ENCODE assay signal across 17 cellular contexts in genomic region chr13:79560954-79561353, GRCh38.
DNase-seq lines count a peak whose midpoint lies in the region; ATAC-seq and TF ChIP-seq lines count a peak whose summit lies in the region.
"Had no signal": no experiment of that assay in that cellular context is flagged by ENCODE, and none has a peak within 500 bp of the region (broad histone marks: within the 10 kb centered on the region; RNA-seq: fewer than 3 reads in every experiment).

No MANE protein-coding gene starts in this region.

- in situ Hi-C loops in mammary epithelial cell (cut with MboI; ENCODE audit: low sequenced_read_pairs in 2 of 2), result no loop called here

- no peak for TF ChIP-seq POLR2A in GM18505 (IDR thresholded peaks at IDR 0.05; ENCODE audit: borderline replicate concordance, extremely low read depth, insufficient read depth, insufficient read length)

- no TSS peak for BruUV-seq in mammary epithelial cell (replicated peaks; lab: Mats Ljungman, UMichigan)

- intact Hi-C loops in left ventricle myocardium superior (cut with micrococcal nuclease), result no loop called here
- intact Hi-C loops in Right ventricle myocardium inferior (cut with DNase I), result no loop called here
- intact Hi-C loops in mammary epithelial cell (cut with micrococcal nuclease), result loop anchor here (5.0 kb wide), 1 partner anchor 61 kb away; no protein-coding TSS in a partner anchor

- H3K79me2 ChIP-seq in mammary epithelial cell (ENCODE audit: insufficient read depth, low read length), result no peaks in the 10 kb centered on the region

- H3K27me3 ChIP-seq in mammary epithelial cell (ENCODE audit: insufficient read depth, low read length), result no peaks in the 10 kb centered on the region
- H3K27me3 ChIP-seq: BLaER1 treated with 17β-estradiol and CSF1 and Interleukin-3, amounts not matched to agents 10 nM and 100 nM; Peyer's patch had no signal

- DNase-seq in left ventricle myocardium superior (peak; percentile 20), Right ventricle myocardium inferior (ENCODE audit: missing footprints) (no peak), mammary epithelial cell (peak; percentile 55), kidney tubule cell (ENCODE audit: low spot score) (peak; percentile 5), NAMALWA (ENCODE audit: low spot score) (no peak), NCI-H1417 (lab: John Stamatoyannopoulos, UW) (no peak)
- DNase-seq: CD8-positive, alpha-beta memory T cell; Kasumi-1; NCI-H1436; NCI-H2029; NCI-H510A; Peyer's patch; SIG-M5 had no signal

- no peak for TF ChIP-seq CTCF in mammary epithelial cell (conservative IDR thresholded peaks at IDR 0.05 in 1 of 2, IDR thresholded peaks at IDR 0.05 in 1 of 2; ENCODE audit: extremely low read depth in 1 of 2, insufficient read depth in 1 of 2, low read depth in 1 of 2, low read length in 2 of 2)

- no peaks in the 10 kb centered on the region for H3K36me3 ChIP-seq in mammary epithelial cell (ENCODE audit: insufficient read depth, low read length)
- H3K36me3 ChIP-seq: BLaER1 treated with 17β-estradiol and CSF1 and Interleukin-3, amounts not matched to agents 10 nM and 100 nM had no signal

- H3K27ac ChIP-seq in mammary epithelial cell (ENCODE audit: insufficient read depth, low read depth, low read length), result no peak overlapping the region
- H3K27ac ChIP-seq: BLaER1 treated with 17β-estradiol and CSF1 and Interleukin-3, amounts not matched to agents 10 nM and 100 nM; Peyer's patch had no signal

- H3K9ac ChIP-seq in mammary epithelial cell (ENCODE audit: insufficient read depth, low read length), result no peak overlapping the region
- H3K9ac ChIP-seq: BLaER1 treated with 17β-estradiol and CSF1 and Interleukin-3, amounts not matched to agents 10 nM and 100 nM had no signal

- dilution Hi-C loops in mammary epithelial cell (cut with HindIII; ENCODE audit: low sequenced_read_pairs), result no loop called here

- no peak overlapping the region for H3K4me3 ChIP-seq in mammary epithelial cell (replicated peaks in 1 of 3; ENCODE audit: insufficient read depth in 1 of 3, low read depth in 2 of 3, low read length in 3 of 3)
- H3K4me3 ChIP-seq: BLaER1 treated with 17β-estradiol and CSF1 and Interleukin-3, amounts not matched to agents 10 nM and 100 nM; GM23338; Peyer's patch had no signal

- peaks cover 41% of the 10 kb centered on the region for H3K9me3 ChIP-seq in mammary epithelial cell (replicated peaks; ENCODE audit: insufficient read depth, low read length)

- no peak for ATAC-seq in left ventricle myocardium superior
- no peak for ATAC-seq in Right ventricle myocardium inferior
- ATAC-seq in GM18505 (IDR thresholded peaks at IDR 0.05; ENCODE audit: unreplicated experiment), result no peak
- ATAC-seq in HG03571 (IDR thresholded peaks at IDR 0.05; ENCODE audit: unreplicated experiment), result no peak
- ATAC-seq: GM23338 had no signal

- H3K4me2 ChIP-seq in mammary epithelial cell (ENCODE audit: insufficient read depth, low read depth, low read length), result no peak overlapping the region
- H3K4me2 ChIP-seq: BLaER1 treated with 17β-estradiol and CSF1 and Interleukin-3, amounts not matched to agents 10 nM and 100 nM; GM23338 had no signal

- no CpG with 5 or more reads among the region's 2 CpGs for WGBS in mammary epithelial cell (ENCODE audit: low coverage, missing lambda C conversion rate)

- CTCF ChIA-PET in mammary epithelial cell (lab: Charles Lee; ENCODE audit: low non-redundant PET), result interaction anchor here (0.7 kb wide), 1 partner anchor 65 kb away, joined by 3 read pairs; no protein-coding TSS in a partner anchor

- H3K4me1 ChIP-seq in mammary epithelial cell (ENCODE audit: insufficient read depth, low read length), result peaks cover 3% of the 10 kb centered on the region
- H3K4me1 ChIP-seq: BLaER1 treated with 17β-estradiol and CSF1 and Interleukin-3, amounts not matched to agents 10 nM and 100 nM; Peyer's patch had no signal

- H2AFZ ChIP-seq in mammary epithelial cell (ENCODE audit: low read depth, low read length), result no peak overlapping the region
- H2AFZ ChIP-seq: GM23338 had no signal

- H4K20me1 ChIP-seq in mammary epithelial cell (ENCODE audit: insufficient read depth, low read length), result no peaks in the 10 kb centered on the region
- H4K20me1 ChIP-seq: BLaER1 treated with 17β-estradiol and CSF1 and Interleukin-3, amounts not matched to agents 10 nM and 100 nM had no signal

Comparison
In these comparisons a context has a peak if more than half of its experiments do, and no peak if none do; other contexts are left out.
1. DNase-seq: peak in left ventricle myocardium superior (single experiment), mammary epithelial cell (single experiment) and kidney tubule cell (single experiment); none in Right ventricle myocardium inferior (single experiment), NAMALWA (single experiment) and NCI-H1417 (0 of 3).